12 cellular contexts compared by ENCODE assay signal in the genomic region with DNA sequence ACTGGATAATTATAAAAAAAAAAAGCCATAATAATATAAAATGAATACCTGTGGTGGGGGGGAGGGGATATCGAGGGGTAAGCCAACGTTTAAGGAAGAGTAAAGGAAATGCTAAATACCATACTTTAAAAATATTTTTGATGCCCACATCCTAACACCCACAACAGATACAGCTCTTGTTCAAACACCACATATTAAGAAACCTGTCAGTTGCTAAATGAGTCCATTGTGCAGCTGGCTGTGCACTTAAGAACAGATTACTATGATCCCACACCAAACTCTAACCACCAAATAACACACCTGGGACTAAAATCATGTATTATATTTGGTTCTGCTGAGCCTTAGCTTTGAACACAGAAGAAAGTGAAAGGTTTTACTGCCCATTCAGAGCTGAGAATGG.
DNase-seq lines count a peak whose midpoint lies in the region; ATAC-seq and TF ChIP-seq lines count a peak whose summit lies in the region.
"Had no signal": no experiment of that assay in that cellular context is flagged by ENCODE, and none has a peak within 500 bp of the region (broad histone marks: within the 10 kb centered on the region; RNA-seq: fewer than 3 reads in every experiment).

No MANE protein-coding gene starts in this region.

- H3K27ac Mint-ChIP-seq in activated T-cell treated with anti-CD3 and anti-CD28 coated beads, Interleukin-2, amount 50 U/mL, for 24 hours = peak overlapping the region; percentile 89

- no peak for TF ChIP-seq EP300 in stomach (IDR thresholded peaks at IDR 0.05)

- no peak for DNase-seq in activated T-cell treated with anti-CD3 and anti-CD28 coated beads, Interleukin-2, amount 50 U/mL, for 24 hours
- no peak for DNase-seq in activated T-cell treated with anti-CD3 and anti-CD28 coated beads, Interleukin-2, amount 50 U/mL, for 1 hour
- DNase-seq in effector memory CD4-positive, alpha-beta T cell = no peak
- DNase-seq in stomach = no peak
- no peak for DNase-seq in DMS53 (lab: John Stamatoyannopoulos, UW)
- DNase-seq in OCI-M2 (lab: John Stamatoyannopoulos, UW; ENCODE audit: unreplicated experiment) = no peak
- DNase-seq: EL, NCI-H2029, OCI-M1 had no signal

- intact Hi-C loops in stomach (cut with DNase I; ENCODE audit: low total_unique reads) = no loop called here

- no peak for TF ChIP-seq CTCF in OCI-LY3 (IDR thresholded peaks at IDR 0.05; ENCODE audit: low read depth, low read length)
- TF ChIP-seq CTCF in stomach (IDR thresholded peaks at IDR 0.05) = no peak

- peaks cover 38% of the 10 kb centered on the region for H3K36me3 Mint-ChIP-seq in activated T-cell treated with anti-CD3 and anti-CD28 coated beads, Interleukin-2, amount 50 U/mL, for 24 hours (ENCODE audit: low read depth)

- H3K4me1 Mint-ChIP-seq in activated T-cell treated with anti-CD3 and anti-CD28 coated beads, Interleukin-2, amount 50 U/mL, for 24 hours (ENCODE audit: low read depth) = peaks cover 70% of the 10 kb centered on the region

- ATAC-seq in GM21786 (IDR thresholded peaks at IDR 0.05; ENCODE audit: unreplicated experiment) = no peak

- H3K79me2 ChIP-seq in OCI-LY3 (ENCODE audit: low read length) = peaks cover 100% of the 10 kb centered on the region
- H3K79me2 ChIP-seq: parathyroid adenoma had no signal

- H3K27me3 Mint-ChIP-seq in activated T-cell treated with anti-CD3 and anti-CD28 coated beads, Interleukin-2, amount 50 U/mL, for 24 hours = no peaks in the 10 kb centered on the region

- H2AFZ ChIP-seq in OCI-LY3 (ENCODE audit: low read depth, low read length) = no peak overlapping the region
- H2AFZ ChIP-seq: parathyroid adenoma had no signal

- peak overlapping the region; percentile 28 for H3K4me3 ChIP-seq in OCI-LY3 (ENCODE audit: low read length)
- H3K4me3 ChIP-seq in effector memory CD4-positive, alpha-beta T cell (ENCODE audit: insufficient read depth, low read depth, low read length, poor library complexity, severe bottlenecking) = no peak overlapping the region
- no peak overlapping the region for H3K4me3 ChIP-seq in stomach

- peak overlapping the region; percentile 37; the same call in 1 of the 2 replicates for H3K9ac ChIP-seq in OCI-LY3 (ENCODE audit: low read length)
- H3K9ac ChIP-seq: parathyroid adenoma had no signal

- H3K27ac ChIP-seq in OCI-LY3 (ENCODE audit: low read length) (peak overlapping the region; percentile 88), stomach (peak overlapping the region in 3 of 5 donors; percentile 92 to 99 (median 98))
- peak overlapping the region; percentile 48 for H3K27ac ChIP-seq in effector memory CD4-positive, alpha-beta T cell (ENCODE audit: insufficient read depth, low read length, poor library complexity, severe bottlenecking)
- H3K27ac ChIP-seq: parathyroid adenoma had no signal

- H3K9me3 ChIP-seq in OCI-LY3 (ENCODE audit: insufficient read depth, low read length) (no peaks in the 10 kb centered on the region), stomach (no peaks in the 10 kb centered on the region)
- H3K9me3 ChIP-seq in effector memory CD4-positive, alpha-beta T cell (ENCODE audit: control insufficient read depth, low read length) = no peaks in the 10 kb centered on the region

- H3K27me3 ChIP-seq in OCI-LY3 (ENCODE audit: low read depth, low read length) (no peaks in the 10 kb centered on the region), stomach (no peaks in the 10 kb centered on the region)
- no peaks in the 10 kb centered on the region for H3K27me3 ChIP-seq in effector memory CD4-positive, alpha-beta T cell (replicated peaks; ENCODE audit: control insufficient read depth, insufficient read depth, low read length, poor library complexity, severe bottlenecking)

- peaks cover 74% of the 10 kb centered on the region for H3K4me1 ChIP-seq in OCI-LY3 (ENCODE audit: low read length)
- peaks cover 38% of the 10 kb centered on the region for H3K4me1 ChIP-seq in effector memory CD4-positive, alpha-beta T cell (ENCODE audit: control insufficient read depth, insufficient read depth, low read length, poor library complexity, severe bottlenecking)
- peaks cover 34 to 82% (median 61%) of the 10 kb centered on the region in 4 donors for H3K4me1 ChIP-seq in stomach
- H3K4me1 ChIP-seq: parathyroid adenoma had no signal

- TF ChIP-seq POLR2A in stomach (IDR thresholded peaks at IDR 0.05) = no peak

- H3K9me3 Mint-ChIP-seq in activated T-cell treated with anti-CD3 and anti-CD28 coated beads, Interleukin-2, amount 50 U/mL, for 24 hours = no peaks in the 10 kb centered on the region

- H4K20me1 ChIP-seq in OCI-LY3 (ENCODE audit: insufficient read depth, low read length) = peaks cover 78% of the 10 kb centered on the region

- H3K4me2 ChIP-seq in OCI-LY3 (ENCODE audit: low read length) = peak overlapping the region; percentile 69

- H3K36me3 ChIP-seq in OCI-LY3 (replicated peaks; ENCODE audit: low read depth, low read length) = peaks cover 9% of the 10 kb centered on the region
- H3K36me3 ChIP-seq in effector memory CD4-positive, alpha-beta T cell (ENCODE audit: control insufficient read depth, insufficient read depth, low read length) = no peaks in the 10 kb centered on the region
- no peaks in the 10 kb centered on the region for H3K36me3 ChIP-seq in stomach

- H3K4me3 Mint-ChIP-seq in activated T-cell treated with anti-CD3 and anti-CD28 coated beads, Interleukin-2, amount 50 U/mL, for 24 hours = peak overlapping the region; percentile 7

- 46 to 62% (median 58%) methylated on average over 2 of the region's 2 CpGs for WGBS in stomach, 5 donors

Comparison
In these comparisons a context has a peak if more than half of its experiments do, and no peak if none do; other contexts are left out.
1. H3K27ac ChIP-seq: peak in every context shown above with its lines; median percentile 98 in stomach; 88 in OCI-LY3; 48 in effector memory CD4-positive, alpha-beta T cell.